1 cellular context compared by ENCODE assay signal in the genomic region with DNA sequence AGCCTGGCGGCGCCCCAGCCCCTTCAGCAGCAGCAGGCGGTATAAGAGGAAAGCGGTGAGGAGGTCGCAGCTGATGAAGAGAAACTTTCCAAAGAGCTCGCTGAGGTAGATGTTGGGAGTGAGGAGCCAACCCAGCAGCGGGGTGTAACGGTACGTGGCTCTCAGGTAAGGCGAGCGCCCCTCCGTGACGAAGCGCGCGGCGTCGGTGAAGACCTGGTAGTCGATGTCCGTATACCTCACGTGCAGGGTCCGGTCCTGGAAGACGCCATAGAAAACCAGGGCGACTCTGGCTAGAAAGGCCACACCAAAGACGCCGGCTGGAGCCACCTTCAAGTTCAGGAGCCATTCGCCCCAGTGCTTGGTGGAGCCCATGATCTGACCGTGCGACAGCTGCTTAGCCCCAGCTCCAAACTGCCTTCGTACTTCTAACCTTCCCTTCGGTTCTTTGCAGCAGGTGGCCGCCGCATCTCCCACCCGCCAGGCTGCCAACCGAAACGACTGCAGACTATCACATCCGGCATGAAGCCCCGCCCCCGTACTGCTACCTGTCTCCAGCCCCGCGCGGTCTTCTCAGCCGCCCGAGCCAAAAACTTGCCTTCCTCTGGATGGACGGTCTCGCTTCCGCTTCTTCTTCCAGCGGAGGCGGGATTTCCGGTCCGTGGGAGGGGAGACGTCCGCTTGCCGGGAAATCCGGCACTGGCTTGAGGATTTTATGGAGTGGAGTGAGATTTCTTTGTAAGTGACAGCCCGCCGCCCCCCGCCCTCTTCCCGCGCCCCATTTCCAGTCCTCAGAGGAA.
TF ChIP-seq lines count a peak whose summit lies in the region.

PIGM (minus strand) TSS at position 623 of the 797 bp plus-strand sequence; CDS start at position 372, 251 bp downstream.

TF ChIP-seq in K562, 482 proteins besides CTCF, POLR2A, EP300 and RAD21 (continued from another document and continues in another):
- 0 out of 4 replicates have a peak, but pooled peaks of 1 of the 2 experiments have one; percentile 43 for TF ChIP-seq FOXA3 (CRISPR knock-in tag; conservative IDR thresholded peaks at IDR 0.05 in 1 of 2, IDR thresholded peaks at IDR 0.05 in 1 of 2)
- TF ChIP-seq ZNF408 (CRISPR knock-in tag; IDR thresholded peaks at IDR 0.05; ENCODE audit: low read depth): no peak
- peak; percentile 71 for TF ChIP-seq SPI1 (IDR thresholded peaks at IDR 0.05; ENCODE audit: borderline replicate concordance, low read depth, low read length)
- TF ChIP-seq ZNF224 (CRISPR knock-in tag; IDR thresholded peaks at IDR 0.05): no peak
- TF ChIP-seq ELF2 (CRISPR knock-in tag; IDR thresholded peaks at IDR 0.05): 0 out of 2 replicates have a peak, but pooled peaks have one; percentile 65
- peak; percentile 80; the same call in 1 of the 2 replicates for TF ChIP-seq PHF8 (IDR thresholded peaks at IDR 0.05; ENCODE audit: borderline replicate concordance, low read length)
- TF ChIP-seq WHSC1 (IDR thresholded peaks at IDR 0.05; ENCODE audit: low read length): no peak
- 0 out of 2 replicates have a peak, but pooled peaks have one; percentile 16 for TF ChIP-seq BCOR (IDR thresholded peaks at IDR 0.05)
- no peak for TF ChIP-seq ZNF282 (CRISPR knock-in tag; IDR thresholded peaks at IDR 0.05)
- no peak for TF ChIP-seq ZNF717 (CRISPR knock-in tag; IDR thresholded peaks at IDR 0.05)
- TF ChIP-seq ZFP30 (CRISPR knock-in tag; IDR thresholded peaks at IDR 0.05; ENCODE audit: borderline replicate concordance): no peak
- TF ChIP-seq GABPB1 (CRISPR knock-in tag; IDR thresholded peaks at IDR 0.05): peak; percentile 94
- TF ChIP-seq NFE2L1 (tag; IDR thresholded peaks at IDR 0.05; ENCODE audit: borderline replicate concordance, low read depth): no peak
- TF ChIP-seq CREB3 (tag; conservative IDR thresholded peaks at IDR 0.05; ENCODE audit: low read depth): no peak
- TF ChIP-seq, protein P1, sequence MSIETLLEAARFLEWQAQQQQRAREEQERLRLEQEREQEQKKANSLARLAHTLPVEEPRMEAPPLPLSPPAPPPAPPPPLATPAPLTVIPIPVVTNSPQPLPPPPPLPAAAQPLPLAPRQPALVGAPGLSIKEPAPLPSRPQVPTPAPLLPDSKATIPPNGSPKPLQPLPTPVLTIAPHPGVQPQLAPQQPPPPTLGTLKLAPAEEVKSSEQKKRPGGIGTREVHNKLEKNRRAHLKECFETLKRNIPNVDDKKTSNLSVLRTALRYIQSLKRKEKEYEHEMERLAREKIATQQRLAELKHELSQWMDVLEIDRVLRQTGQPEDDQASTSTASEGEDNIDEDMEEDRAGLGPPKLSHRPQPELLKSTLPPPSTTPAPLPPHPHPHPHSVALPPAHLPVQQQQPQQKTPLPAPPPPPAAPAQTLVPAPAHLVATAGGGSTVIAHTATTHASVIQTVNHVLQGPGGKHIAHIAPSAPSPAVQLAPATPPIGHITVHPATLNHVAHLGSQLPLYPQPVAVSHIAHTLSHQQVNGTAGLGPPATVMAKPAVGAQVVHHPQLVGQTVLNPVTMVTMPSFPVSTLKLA (conservative IDR thresholded peaks at IDR 0.05): peak; percentile 54 to 78; a peak in 2 of 4 replicates
- TF ChIP-seq SNRNP70 (optimal IDR thresholded peaks at IDR 0.05; ENCODE audit: low read depth, low read length): no peak
- no peak for TF ChIP-seq ZNF217 (CRISPR knock-in tag; IDR thresholded peaks at IDR 0.05)
- TF ChIP-seq CBX3 (IDR thresholded peaks at IDR 0.05; ENCODE audit: borderline replicate concordance in 1 of 2, low read length in 2 of 2): no peak
- TF ChIP-seq, protein P2, sequence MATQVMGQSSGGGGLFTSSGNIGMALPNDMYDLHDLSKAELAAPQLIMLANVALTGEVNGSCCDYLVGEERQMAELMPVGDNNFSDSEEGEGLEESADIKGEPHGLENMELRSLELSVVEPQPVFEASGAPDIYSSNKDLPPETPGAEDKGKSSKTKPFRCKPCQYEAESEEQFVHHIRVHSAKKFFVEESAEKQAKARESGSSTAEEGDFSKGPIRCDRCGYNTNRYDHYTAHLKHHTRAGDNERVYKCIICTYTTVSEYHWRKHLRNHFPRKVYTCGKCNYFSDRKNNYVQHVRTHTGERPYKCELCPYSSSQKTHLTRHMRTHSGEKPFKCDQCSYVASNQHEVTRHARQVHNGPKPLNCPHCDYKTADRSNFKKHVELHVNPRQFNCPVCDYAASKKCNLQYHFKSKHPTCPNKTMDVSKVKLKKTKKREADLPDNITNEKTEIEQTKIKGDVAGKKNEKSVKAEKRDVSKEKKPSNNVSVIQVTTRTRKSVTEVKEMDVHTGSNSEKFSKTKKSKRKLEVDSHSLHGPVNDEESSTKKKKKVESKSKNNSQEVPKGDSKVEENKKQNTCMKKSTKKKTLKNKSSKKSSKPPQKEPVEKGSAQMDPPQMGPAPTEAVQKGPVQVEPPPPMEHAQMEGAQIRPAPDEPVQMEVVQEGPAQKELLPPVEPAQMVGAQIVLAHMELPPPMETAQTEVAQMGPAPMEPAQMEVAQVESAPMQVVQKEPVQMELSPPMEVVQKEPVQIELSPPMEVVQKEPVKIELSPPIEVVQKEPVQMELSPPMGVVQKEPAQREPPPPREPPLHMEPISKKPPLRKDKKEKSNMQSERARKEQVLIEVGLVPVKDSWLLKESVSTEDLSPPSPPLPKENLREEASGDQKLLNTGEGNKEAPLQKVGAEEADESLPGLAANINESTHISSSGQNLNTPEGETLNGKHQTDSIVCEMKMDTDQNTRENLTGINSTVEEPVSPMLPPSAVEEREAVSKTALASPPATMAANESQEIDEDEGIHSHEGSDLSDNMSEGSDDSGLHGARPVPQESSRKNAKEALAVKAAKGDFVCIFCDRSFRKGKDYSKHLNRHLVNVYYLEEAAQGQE (CRISPR knock-in tag; IDR thresholded peaks at IDR 0.05; ENCODE audit: low read depth): no peak
- TF ChIP-seq ARID3A (IDR thresholded peaks at IDR 0.05; ENCODE audit: borderline replicate concordance, low read depth, low read length): 0 out of 2 replicates have a peak, but pooled peaks have one; percentile 33
- TF ChIP-seq RHOXF2B (CRISPR knock-in tag; conservative IDR thresholded peaks at IDR 0.05): no peak
- TF ChIP-seq PCBP1 (IDR thresholded peaks at IDR 0.05; ENCODE audit: low read depth, low read length, poor library complexity, severe bottlenecking): peak; percentile 80
- TF ChIP-seq, protein P3, sequence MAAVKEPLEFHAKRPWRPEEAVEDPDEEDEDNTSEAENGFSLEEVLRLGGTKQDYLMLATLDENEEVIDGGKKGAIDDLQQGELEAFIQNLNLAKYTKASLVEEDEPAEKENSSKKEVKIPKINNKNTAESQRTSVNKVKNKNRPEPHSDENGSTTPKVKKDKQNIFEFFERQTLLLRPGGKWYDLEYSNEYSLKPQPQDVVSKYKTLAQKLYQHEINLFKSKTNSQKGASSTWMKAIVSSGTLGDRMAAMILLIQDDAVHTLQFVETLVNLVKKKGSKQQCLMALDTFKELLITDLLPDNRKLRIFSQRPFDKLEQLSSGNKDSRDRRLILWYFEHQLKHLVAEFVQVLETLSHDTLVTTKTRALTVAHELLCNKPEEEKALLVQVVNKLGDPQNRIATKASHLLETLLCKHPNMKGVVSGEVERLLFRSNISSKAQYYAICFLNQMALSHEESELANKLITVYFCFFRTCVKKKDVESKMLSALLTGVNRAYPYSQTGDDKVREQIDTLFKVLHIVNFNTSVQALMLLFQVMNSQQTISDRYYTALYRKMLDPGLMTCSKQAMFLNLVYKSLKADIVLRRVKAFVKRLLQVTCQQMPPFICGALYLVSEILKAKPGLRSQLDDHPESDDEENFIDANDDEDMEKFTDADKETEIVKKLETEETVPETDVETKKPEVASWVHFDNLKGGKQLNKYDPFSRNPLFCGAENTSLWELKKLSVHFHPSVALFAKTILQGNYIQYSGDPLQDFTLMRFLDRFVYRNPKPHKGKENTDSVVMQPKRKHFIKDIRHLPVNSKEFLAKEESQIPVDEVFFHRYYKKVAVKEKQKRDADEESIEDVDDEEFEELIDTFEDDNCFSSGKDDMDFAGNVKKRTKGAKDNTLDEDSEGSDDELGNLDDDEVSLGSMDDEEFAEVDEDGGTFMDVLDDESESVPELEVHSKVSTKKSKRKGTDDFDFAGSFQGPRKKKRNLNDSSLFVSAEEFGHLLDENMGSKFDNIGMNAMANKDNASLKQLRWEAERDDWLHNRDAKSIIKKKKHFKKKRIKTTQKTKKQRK (IDR thresholded peaks at IDR 0.05; ENCODE audit: borderline replicate concordance, low read depth, low read length): peak; percentile 64; the same call in 1 of the 2 replicates
- TF ChIP-seq, protein P4, sequence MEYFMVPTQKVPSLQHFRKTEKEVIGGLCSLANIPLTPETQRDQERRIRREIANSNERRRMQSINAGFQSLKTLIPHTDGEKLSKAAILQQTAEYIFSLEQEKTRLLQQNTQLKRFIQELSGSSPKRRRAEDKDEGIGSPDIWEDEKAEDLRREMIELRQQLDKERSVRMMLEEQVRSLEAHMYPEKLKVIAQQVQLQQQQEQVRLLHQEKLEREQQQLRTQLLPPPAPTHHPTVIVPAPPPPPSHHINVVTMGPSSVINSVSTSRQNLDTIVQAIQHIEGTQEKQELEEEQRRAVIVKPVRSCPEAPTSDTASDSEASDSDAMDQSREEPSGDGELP (CRISPR knock-in tag; IDR thresholded peaks at IDR 0.05; ENCODE audit: borderline replicate concordance): peak; percentile 71
- TF ChIP-seq SIN3B (IDR thresholded peaks at IDR 0.05; ENCODE audit: low read depth): no peak
- no peak for TF ChIP-seq ZNF766 (CRISPR knock-in tag; conservative IDR thresholded peaks at IDR 0.05)
- no peak for TF ChIP-seq NR2C2 (CRISPR knock-in tag; IDR thresholded peaks at IDR 0.05)
- TF ChIP-seq NR2C2 (tag; IDR thresholded peaks at IDR 0.05): peak; percentile 34; the same call in 1 of the 2 replicates
- TF ChIP-seq CUX1 (CRISPR knock-in tag; IDR thresholded peaks at IDR 0.05): no peak
- TF ChIP-seq CXXC5 (CRISPR knock-in tag; IDR thresholded peaks at IDR 0.05): peak; percentile 83
- no peak for TF ChIP-seq ARNT (IDR thresholded peaks at IDR 0.05)
- TF ChIP-seq ARID1B (IDR thresholded peaks at IDR 0.05): peak; percentile 25; the same call in 1 of the 2 replicates
- TF ChIP-seq ZNF212 (CRISPR knock-in tag; IDR thresholded peaks at IDR 0.05): no peak
